Comparison of ENCODE assay signal across 8 cellular contexts in the genomic region with DNA sequence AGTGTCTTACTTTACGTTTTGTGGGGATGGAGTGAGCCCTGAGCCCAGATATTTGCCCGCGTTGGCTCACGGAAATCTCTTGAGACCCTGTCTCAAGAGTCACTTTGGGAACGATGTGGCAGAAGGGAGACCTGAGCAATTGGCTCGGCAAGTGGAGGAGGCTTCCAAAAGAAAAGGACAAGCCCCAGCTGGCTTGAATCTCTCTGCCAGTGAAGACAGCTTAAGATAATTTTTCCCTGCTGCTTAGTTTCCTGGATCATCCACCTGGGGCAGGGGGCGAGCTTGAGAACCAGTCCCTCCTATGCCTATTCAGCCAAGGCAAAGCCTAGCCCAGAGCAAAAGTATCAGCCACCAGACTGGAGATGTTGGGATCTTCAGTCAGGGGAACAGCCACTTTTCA. TPM values are rescaled to one million over a fixed set of nuclear protein-coding genes. Genes with fewer than 3 reads are reported as not detected.
DNase-seq lines count a peak whose midpoint lies in the region; ATAC-seq, FAIRE-seq and TF ChIP-seq lines count a peak whose summit lies in the region.

No MANE protein-coding gene starts in this region.

- no peak for TF ChIP-seq EP300 in SK-N-SH (IDR thresholded peaks at IDR 0.05; ENCODE audit: borderline replicate concordance in 1 of 2, low read depth in 1 of 2, low read length in 1 of 2)

- no peak for DNase-seq in heart right ventricle
- DNase-seq in left cardiac atrium = no peak
- peak; percentile 43 for DNase-seq in SK-N-SH
- no peak for DNase-seq in esophagus squamous epithelium (lab: John Stamatoyannopoulos, UW)
- no peak for DNase-seq in D721Med (ENCODE audit: insufficient read length, low spot score)

- no peak for TF ChIP-seq POLR2A in esophagus squamous epithelium (IDR thresholded peaks at IDR 0.05)

- peak overlapping the region; percentile 87 for H3K9ac ChIP-seq in SK-N-SH
- peak overlapping the region; percentile 96 for H3K9ac ChIP-seq in parathyroid adenoma

- H3K27ac ChIP-seq in heart right ventricle = peak overlapping the region in 9 of 10 donors; percentile 78 to 95 (median 86)
- H3K27ac ChIP-seq in SK-N-SH (ENCODE audit: low read depth in 2 of 2, low read length in 1 of 2) = peak overlapping the region in 1 of 2 experiments; percentile 56; a peak in 2 of 4 replicates
- peak overlapping the region; percentile 92 to 95 (median 94) for H3K27ac ChIP-seq in esophagus squamous epithelium
- H3K27ac ChIP-seq in parathyroid adenoma = peak overlapping the region; percentile 84

- no peaks in the 10 kb centered on the region for H3K9me2 ChIP-seq in SK-N-SH

- H3K36me3 ChIP-seq in heart right ventricle (no peaks in the 10 kb centered on the region), SK-N-SH (replicated peaks in 1 of 2; ENCODE audit: control insufficient read depth in 1 of 2, insufficient read depth in 2 of 2, low read length in 1 of 2) (peaks cover 0 to 12% of the 10 kb centered on the region in 2 experiments), esophagus squamous epithelium (peaks cover 0 to 3% (median 0%) of the 10 kb centered on the region in 3 donors), parathyroid adenoma (ENCODE audit: control insufficient read depth, insufficient read depth, low read length) (no peaks in the 10 kb centered on the region)

- POLR2A ChIA-PET in SK-N-SH (lab: Yijun Ruan, JAX) = no interaction called here

- 2 to 3% methylated on average over 7 of the region's 7 CpGs for WGBS in heart right ventricle, 2 donors
- 6% methylated on average over 7 of the region's 7 CpGs for WGBS in SK-N-SH (ENCODE audit: low lambda C conversion rate)
- WGBS in esophagus squamous epithelium, 2 donors = 0 to 2% methylated on average over 6 to 7 of the region's 7 CpGs

- H3K4me3 ChIP-seq in heart right ventricle (peak overlapping the region; percentile 78 to 100 (median 94)), SK-N-SH (ENCODE audit: low read depth in 2 of 2, low read length in 1 of 2) (peak overlapping the region; percentile 95 to 99), esophagus squamous epithelium (peak overlapping the region; percentile 86 to 93 (median 88)), parathyroid adenoma (ENCODE audit: low read depth, low read length) (peak overlapping the region; percentile 94)

- ATAC-seq in heart right ventricle = no peak
- no peak for ATAC-seq in left cardiac atrium
- ATAC-seq in HG03469 (IDR thresholded peaks at IDR 0.05; ENCODE audit: unreplicated experiment) = no peak
- ATAC-seq in HG02610 (IDR thresholded peaks at IDR 0.05; ENCODE audit: unreplicated experiment) = no peak

- H3K27me3 ChIP-seq in heart right ventricle (no peaks in the 10 kb centered on the region), SK-N-SH (ENCODE audit: insufficient read depth) (no peaks in the 10 kb centered on the region), esophagus squamous epithelium (no peaks in the 10 kb centered on the region), parathyroid adenoma (ENCODE audit: control insufficient read depth, insufficient read depth, low read length) (no peaks in the 10 kb centered on the region)

- TF ChIP-seq CTCF in heart right ventricle (IDR thresholded peaks at IDR 0.05) (no peak), SK-N-SH (IDR thresholded peaks at IDR 0.05) (0 out of 2 replicates have a peak, but pooled peaks have one; percentile 24), esophagus squamous epithelium (IDR thresholded peaks at IDR 0.05) (no peak), parathyroid adenoma (IDR thresholded peaks at IDR 0.05) (no peak), D721Med (IDR thresholded peaks at IDR 0.05; ENCODE audit: insufficient read depth, missing control alignments) (no peak)

- H3F3A ChIP-seq in SK-N-SH (replicated peaks; ENCODE audit: insufficient read depth) = peaks cover 4% of the 10 kb centered on the region

- no peak for FAIRE-seq in D721Med (lab: Jason Lieb, UNC)

- no peaks in the 10 kb centered on the region for H4K20me1 ChIP-seq in SK-N-SH (ENCODE audit: insufficient read depth)

- intact Hi-C loops in heart right ventricle (cut with DNase I) (loop anchor here in 1 of 10 donors (10.0 kb wide), 1 partner anchor 168 kb away; no protein-coding TSS in a partner anchor), left cardiac atrium (cut with DNase I) (loop anchor here in 1 of 2 donors (10.0 kb wide), 1 partner anchor 148 kb away; no protein-coding TSS in a partner anchor), esophagus squamous epithelium (cut with DNase I) (no loop called here)

- peaks cover 0 to 21% (median 15%) of the 10 kb centered on the region in 9 donors for H3K4me1 ChIP-seq in heart right ventricle
- peaks cover 0 to 13% of the 10 kb centered on the region in 2 experiments; a peak in 2 of 4 replicates for H3K4me1 ChIP-seq in SK-N-SH (ENCODE audit: control insufficient read depth in 1 of 2, insufficient read depth in 2 of 2, low read depth in 1 of 2, low read length in 1 of 2)
- peaks cover 4 to 21% (median 4%) of the 10 kb centered on the region in 3 donors for H3K4me1 ChIP-seq in esophagus squamous epithelium
- peaks cover 3% of the 10 kb centered on the region for H3K4me1 ChIP-seq in parathyroid adenoma

- H3K9me3 ChIP-seq in heart right ventricle (peaks cover 0 to 6% (median 0%) of the 10 kb centered on the region in 11 donors), SK-N-SH (no peaks in the 10 kb centered on the region), esophagus squamous epithelium (no peaks in the 10 kb centered on the region), parathyroid adenoma (ENCODE audit: control insufficient read depth, low read length) (no peaks in the 10 kb centered on the region)

- H3K4me2 ChIP-seq in SK-N-SH (peak overlapping the region; percentile 88), parathyroid adenoma (ENCODE audit: low read length) (peak overlapping the region; percentile 97)

- H3K79me2 ChIP-seq in SK-N-SH (ENCODE audit: insufficient read depth) = peaks cover 50% of the 10 kb centered on the region
- H3K79me2 ChIP-seq in parathyroid adenoma = peaks cover 9% of the 10 kb centered on the region

- H2AFZ ChIP-seq in SK-N-SH (ENCODE audit: low read depth) (peak overlapping the region; percentile 88), parathyroid adenoma (peak overlapping the region; percentile 98)

- TF ChIP-seq RAD21 in SK-N-SH (IDR thresholded peaks at IDR 0.05; ENCODE audit: low read length) = no peak

- CTCF ChIA-PET in SK-N-SH (lab: Yijun Ruan, JAX) = interaction anchor here (0.8 to 1.4 kb wide), 5 partner anchors 21 to 259 kb away, joined by 3 to 5 read pairs (median 4); no protein-coding TSS in a partner anchor

TF ChIP-seq in SK-N-SH, 30 proteins besides CTCF, POLR2A, EP300 and RAD21:
- TF ChIP-seq YY1 (IDR thresholded peaks at IDR 0.05; ENCODE audit: low read depth) (no peak), FOXM1 (IDR thresholded peaks at IDR 0.05; ENCODE audit: low read depth) (no peak)

RNA-seq across cellular contexts. Expression of gene SEC22A, which starts 0.7 kb away (rescaled TPM):
- 10 to 100 TPM in 6 of 10 donors, 1 to 10 TPM in 4; 7.0 to 13.6 (median 10.3) TPM for total RNA-seq in heart right ventricle
- polyA plus RNA-seq in heart right ventricle = 1 to 10 TPM; 2.9 to 9.5 TPM
- total RNA-seq in left cardiac atrium = 10 to 100 TPM in 1 of 2 donors, 1 to 10 TPM in 1; 9.2 to 11.2 TPM
- polyA plus RNA-seq in SK-N-SH (2012; rRNA removed) = 13.0 and 17.4 TPM in 2 replicates
- 14.5 and 17.3 TPM in 2 replicates for polyA plus RNA-seq in SK-N-SH (2012; cell fraction: cytosol; rRNA removed)
- 6.0 and 14.5 TPM in 2 replicates for polyA plus RNA-seq in SK-N-SH (2012; cell fraction: nucleus; rRNA removed)
- total RNA-seq in esophagus squamous epithelium = 10 to 100 TPM; 20.6 to 36.4 (median 28.0) TPM
